19 cellular contexts compared by ENCODE assay signal in the genomic region with DNA sequence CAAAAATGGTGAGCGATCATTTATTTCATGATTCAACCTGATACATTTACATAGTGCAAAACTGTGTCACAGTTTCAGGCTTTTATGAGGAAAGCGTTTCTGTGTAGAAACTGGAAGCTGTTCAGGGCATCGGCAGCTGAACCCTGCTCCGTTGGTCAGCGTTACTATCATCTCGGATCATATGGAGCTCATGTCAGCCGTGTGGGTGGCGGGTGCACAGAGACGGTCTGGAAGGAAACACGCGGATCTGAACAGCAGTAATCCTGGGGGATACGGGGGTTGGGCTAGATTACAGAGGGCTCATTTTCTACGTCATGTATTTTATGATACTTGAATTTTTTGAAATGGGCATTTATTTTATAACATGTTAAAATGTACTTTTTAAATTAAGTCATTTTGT.
"Had no signal": no experiment of that assay in that cellular context is flagged by ENCODE, and none has a peak within 500 bp of the region (broad histone marks: within the 10 kb centered on the region; RNA-seq: fewer than 3 reads in every experiment).

No MANE protein-coding gene starts in this region.

- ATAC-seq: activated T-cell treated with anti-CD3 and anti-CD28 coated beads, Interleukin-2, amount 50 U/mL, for 72 hours; gastrocnemius medialis; left ventricle myocardium superior; pancreas; psoas muscle; stimulated activated naive CD8-positive, alpha-beta T cell treated with anti-CD3 and anti-CD28 coated beads, Interleukin-15, amount 100 ng/mL, for 72 hours had no signal

- H3K27ac Mint-ChIP-seq: activated naive CD4-positive, alpha-beta T cell treated with anti-CD3 and anti-CD28 coated beads, Interleukin-2, amount 50 U/mL, for 24 hours; activated T-cell treated with anti-CD3 and anti-CD28 coated beads, Interleukin-2, amount 50 U/mL, for 72 hours; endodermal cell; nephron had no signal

- DNase-seq: activated CD8-positive, alpha-beta memory T cell treated with anti-CD3 and anti-CD28 coated beads, Interleukin-2, amount 50 U/mL, for 48 hours; activated gamma-delta T cell treated with Interleukin-2 at 50 U/mL for 16 hours; activated T-cell treated with anti-CD3 and anti-CD28 coated beads, Interleukin-2, amount 50 U/mL, for 72 hours; adrenal gland; endodermal cell; esophagus squamous epithelium; gastrocnemius medialis; hippocampal formation; left ventricle myocardium superior; midbrain; pancreas; stimulated activated CD4-positive, alpha-beta T cell treated with anti-CD3 and anti-CD28 coated beads, Interleukin-12 subunit alpha, Interleukin-12 subunit beta, amount 100 ng/mL, for 4 hours; stimulated activated CD4-positive, alpha-beta T cell treated with anti-CD3 and anti-CD28 coated beads, Interleukin-1b, Interleukin-23, amount 100 ng/mL, for 48 hours; stimulated activated naive CD8-positive, alpha-beta T cell treated with anti-CD3 and anti-CD28 coated beads, Interleukin-15, amount 100 ng/mL, for 72 hours; SW 1271; tibial artery had no signal

- H3K9me3 Mint-ChIP-seq: activated naive CD4-positive, alpha-beta T cell treated with anti-CD3 and anti-CD28 coated beads, Interleukin-2, amount 50 U/mL, for 24 hours; activated T-cell treated with anti-CD3 and anti-CD28 coated beads, Interleukin-2, amount 50 U/mL, for 72 hours; endodermal cell; nephron; stimulated activated naive CD8-positive, alpha-beta T cell treated with anti-CD3 and anti-CD28 coated beads, Interleukin-15, amount 100 ng/mL, for 72 hours had no signal

- H3K4me1 Mint-ChIP-seq: endodermal cell, nephron had no signal

- H3K4me3 Mint-ChIP-seq: activated naive CD4-positive, alpha-beta T cell treated with anti-CD3 and anti-CD28 coated beads, Interleukin-2, amount 50 U/mL, for 24 hours; activated T-cell treated with anti-CD3 and anti-CD28 coated beads, Interleukin-2, amount 50 U/mL, for 72 hours; endodermal cell; nephron; stimulated activated naive CD8-positive, alpha-beta T cell treated with anti-CD3 and anti-CD28 coated beads, Interleukin-15, amount 100 ng/mL, for 72 hours had no signal

- H3K27me3 Mint-ChIP-seq: activated naive CD4-positive, alpha-beta T cell treated with anti-CD3 and anti-CD28 coated beads, Interleukin-2, amount 50 U/mL, for 24 hours; stimulated activated naive CD8-positive, alpha-beta T cell treated with anti-CD3 and anti-CD28 coated beads, Interleukin-15, amount 100 ng/mL, for 72 hours had no signal
